ENCODE assay signal across 3 cellular contexts in genomic region chr1:16626409-16626983, GRCh38. TPM values are rescaled to one million over a fixed set of nuclear protein-coding genes. Genes with fewer than 3 reads are reported as not detected.
"Had no signal": no experiment of that assay in that cellular context is flagged by ENCODE, and none has a peak within 500 bp of the region (broad histone marks: within the 10 kb centered on the region; RNA-seq: fewer than 3 reads in every experiment).

No MANE protein-coding gene starts in this region.

RNA-seq across cellular contexts. Expression of gene RNU1-3, which starts 40.3 kb away (rescaled TPM):
- polyA plus RNA-seq: mammary epithelial cell; naive thymus-derived CD4-positive, alpha-beta T cell; spleen had no signal
